ENCODE assay signal across 28 cellular contexts in genomic region chr13:73902847-73903246, GRCh38.
"Had no signal": no experiment of that assay in that cellular context is flagged by ENCODE, and none has a peak within 500 bp of the region (broad histone marks: within the 10 kb centered on the region; RNA-seq: fewer than 3 reads in every experiment).

No MANE protein-coding gene starts in this region.

- H3K9me3 ChIP-seq: esophagus squamous epithelium, left lung, mucosa of descending colon, prostate gland, right atrium auricular region, spleen, thoracic aorta, tibial nerve, upper lobe of left lung had no signal

- H3K27ac Mint-ChIP-seq: mesothelial cell of epicardium; neural progenitor cell; stimulated activated memory B cell treated with anti-CD40 and anti-IgM and Interleukin-4, amounts not matched to agents 10 μg/mL and 1 μg/mL and 100 μg/mL, for 72 hours; stimulated activated naive CD8-positive, alpha-beta T cell treated with anti-CD3 and anti-CD28 coated beads, Interleukin-15, Interleukin-2, amounts not matched to agents 100 ng/mL and 50 ng/mL, for 24 hours had no signal

- H3K4me2 ChIP-seq: neural progenitor cell had no signal

- H3K4me1 ChIP-seq: esophagus squamous epithelium, left lung, neural progenitor cell, prostate gland, right atrium auricular region, tibial nerve, upper lobe of left lung had no signal

- H3K36me3 Mint-ChIP-seq: mesothelial cell of epicardium; naive B cell; natural killer cell treated with Interleukin-12 subunit alpha and Interleukin-12 subunit beta and Interleukin-15 and Interleukin-18, amount 100 ng/mL, for 72 hours; neural progenitor cell had no signal

- H3K4me3 ChIP-seq: esophagus squamous epithelium, heart right ventricle, left lung, mucosa of descending colon, neural progenitor cell, prostate gland, right atrium auricular region, spleen, thoracic aorta, tibial nerve, upper lobe of left lung had no signal

- FAIRE-seq: endometrium, islet of Langerhans, urothelium cell line had no signal

- H3K27ac ChIP-seq: esophagus squamous epithelium, heart right ventricle, left lung, neural progenitor cell, prostate gland, right atrium auricular region, spleen, thoracic aorta, tibial nerve, upper lobe of left lung had no signal

- H3K36me3 ChIP-seq: esophagus squamous epithelium, heart right ventricle, left lung, neural progenitor cell, prostate gland, right atrium auricular region, spleen, thoracic aorta, tibial nerve, upper lobe of left lung had no signal

- H2AFZ ChIP-seq: neural progenitor cell had no signal

- H3K27me3 Mint-ChIP-seq: effector memory CD8-positive, alpha-beta T cell; naive B cell; natural killer cell treated with Interleukin-12 subunit alpha and Interleukin-12 subunit beta and Interleukin-15 and Interleukin-18, amount 100 ng/mL, for 72 hours; stimulated activated memory B cell treated with anti-CD40 and anti-IgM and Interleukin-4, amounts not matched to agents 10 μg/mL and 1 μg/mL and 100 μg/mL, for 72 hours; stimulated activated naive CD8-positive, alpha-beta T cell treated with anti-CD3 and anti-CD28 coated beads, Interleukin-15, Interleukin-2, amounts not matched to agents 100 ng/mL and 50 ng/mL, for 24 hours had no signal

- H3K4me3 Mint-ChIP-seq: effector memory CD8-positive, alpha-beta T cell; mesothelial cell of epicardium; natural killer cell treated with Interleukin-12 subunit alpha and Interleukin-12 subunit beta and Interleukin-15 and Interleukin-18, amount 100 ng/mL, for 72 hours; neural progenitor cell; stimulated activated memory B cell treated with anti-CD40 and anti-IgM and Interleukin-4, amounts not matched to agents 10 μg/mL and 1 μg/mL and 100 μg/mL, for 72 hours; stimulated activated naive CD8-positive, alpha-beta T cell treated with anti-CD3 and anti-CD28 coated beads, Interleukin-15, Interleukin-2, amounts not matched to agents 100 ng/mL and 50 ng/mL, for 24 hours had no signal

- H3K27me3 ChIP-seq: esophagus squamous epithelium, heart right ventricle, left lung, neural progenitor cell, right atrium auricular region, spleen, tibial nerve, upper lobe of left lung had no signal

- DNase-seq: cortex of kidney; effector memory CD8-positive, alpha-beta T cell; erythroblast; esophagus squamous epithelium; foreskin melanocyte; heart right ventricle; hippocampal formation; left cardiac atrium; mesenchymal stem cell; mucosa of descending colon; naive B cell; nucleus accumbens; spleen; stimulated activated CD4-positive, alpha-beta T cell treated with anti-CD3 and anti-CD28 coated beads, Interleukin-4, amount 100 ng/mL, for 4 hours; upper lobe of left lung had no signal

- H3K9me3 Mint-ChIP-seq: effector memory CD8-positive, alpha-beta T cell; mesothelial cell of epicardium; naive B cell; natural killer cell treated with Interleukin-12 subunit alpha and Interleukin-12 subunit beta and Interleukin-15 and Interleukin-18, amount 100 ng/mL, for 72 hours; neural progenitor cell; stimulated activated memory B cell treated with anti-CD40 and anti-IgM and Interleukin-4, amounts not matched to agents 10 μg/mL and 1 μg/mL and 100 μg/mL, for 72 hours; stimulated activated naive CD8-positive, alpha-beta T cell treated with anti-CD3 and anti-CD28 coated beads, Interleukin-15, Interleukin-2, amounts not matched to agents 100 ng/mL and 50 ng/mL, for 24 hours had no signal

- H3K9ac ChIP-seq: neural progenitor cell had no signal
